In genomic region chr19:5718579-5719273, GRCh38 we compare ENCODE assay signal across 8 cellular contexts. TPM values are rescaled to one million over a fixed set of nuclear protein-coding genes. Genes with fewer than 3 reads are reported as not detected.
DNase-seq lines count a peak whose midpoint lies in the region; ATAC-seq, FAIRE-seq and TF ChIP-seq lines count a peak whose summit lies in the region.

No MANE protein-coding gene starts in this region.

- in situ Hi-C loops in GM13976 (cut with MboI; ENCODE audit: low sequenced_read_pairs, unreplicated experiment): no loop called here

- DNase-seq in A549 (ENCODE audit: low read depth in 1 of 2, low spot score in 1 of 2): peak in 1 of 2 experiments; percentile 46
- peak; percentile 74 for DNase-seq in GM13976 (ENCODE audit: low spot score)
- DNase-seq in RWPE2 (ENCODE audit: low spot score): no peak
- no peak for DNase-seq in breast epithelium (ENCODE audit: low spot score in 2 of 2)
- no peak for DNase-seq in tibial artery
- no peak for DNase-seq in COLO668 (lab: John Stamatoyannopoulos, UW; ENCODE audit: unreplicated experiment)

- peaks cover 11% of the 10 kb centered on the region; the same call in 2 of the 3 replicates for H3K4me1 ChIP-seq in A549
- H3K4me1 ChIP-seq in RWPE2 (ENCODE audit: insufficient read depth, poor library complexity, severe bottlenecking): peaks cover 2% of the 10 kb centered on the region
- H3K4me1 ChIP-seq in breast epithelium: peaks cover 0 to 14% of the 10 kb centered on the region in 2 donors
- peaks cover 29% of the 10 kb centered on the region for H3K4me1 ChIP-seq in mononuclear cell (ENCODE audit: insufficient read depth, low read length)
- H3K4me1 ChIP-seq in tibial artery: peaks cover 0 to 31% (median 21%) of the 10 kb centered on the region in 4 donors

- peak overlapping the region; percentile 97 to 100 for H3K27ac ChIP-seq in A549
- H3K27ac ChIP-seq in RWPE2 (ENCODE audit: poor library complexity, severe bottlenecking): peak overlapping the region; percentile 73
- peak overlapping the region; percentile 95 to 97 for H3K27ac ChIP-seq in breast epithelium
- H3K27ac ChIP-seq in tibial artery: peak overlapping the region; percentile 93 to 97

- TF ChIP-seq POLR2A in A549 (IDR thresholded peaks at IDR 0.05; ENCODE audit: low read length): no peak
- TF ChIP-seq POLR2A in breast epithelium (IDR thresholded peaks at IDR 0.05): no peak

- H3K27me3 ChIP-seq in RWPE2 (ENCODE audit: insufficient read depth, poor library complexity, severe bottlenecking): no peaks in the 10 kb centered on the region
- H3K27me3 ChIP-seq in breast epithelium: no peaks in the 10 kb centered on the region
- no peaks in the 10 kb centered on the region for H3K27me3 ChIP-seq in mononuclear cell (ENCODE audit: insufficient read depth, low read length)
- no peaks in the 10 kb centered on the region for H3K27me3 ChIP-seq in tibial artery

- intact Hi-C loops in breast epithelium (cut with DNase I; ENCODE audit: low total_unique reads) (no loop called here), tibial artery (cut with DNase I; ENCODE audit: low total_unique reads) (no loop called here)

- no peak for FAIRE-seq in A549 (lab: Jason Lieb, UNC)

- CTCF ChIA-PET in A549 (lab: Yijun Ruan, JAX): interaction anchor here (0.6 to 2.3 kb wide), 5 partner anchors 7 to 32 kb away, joined by 3 to 12 read pairs (median 4); no protein-coding TSS in a partner anchor

- H3K9me3 ChIP-seq in A549: no peaks in the 10 kb centered on the region
- H3K9me3 ChIP-seq in RWPE2 (ENCODE audit: severe bottlenecking): no peaks in the 10 kb centered on the region
- H3K9me3 ChIP-seq in breast epithelium: no peaks in the 10 kb centered on the region
- no peaks in the 10 kb centered on the region for H3K9me3 ChIP-seq in mononuclear cell (ENCODE audit: low read depth, low read length)
- H3K9me3 ChIP-seq in tibial artery: no peaks in the 10 kb centered on the region

- peaks cover 34% of the 10 kb centered on the region for H3K36me3 ChIP-seq in RWPE2 (ENCODE audit: low read depth)
- no peaks in the 10 kb centered on the region for H3K36me3 ChIP-seq in breast epithelium
- peaks cover 0 to 11% (median 3%) of the 10 kb centered on the region in 3 donors for H3K36me3 ChIP-seq in tibial artery

- 29% methylated on average over 11 of the region's 11 CpGs for WGBS in A549 (ENCODE audit: missing lambda C conversion rate)

- no peak for TF ChIP-seq RAD21 in A549 (conservative IDR thresholded peaks at IDR 0.05 in 1 of 2, IDR thresholded peaks at IDR 0.05 in 1 of 2)

- no peak for TF ChIP-seq CTCF in A549 (IDR thresholded peaks at IDR 0.05)
- TF ChIP-seq CTCF in GM13976 (IDR thresholded peaks at IDR 0.05; ENCODE audit: borderline replicate concordance, control extremely low read depth, extremely low read depth, insufficient read depth, missing control alignments): no peak
- no peak for TF ChIP-seq CTCF in RWPE2 (IDR thresholded peaks at IDR 0.05; ENCODE audit: poor library complexity, severe bottlenecking)
- no peak for TF ChIP-seq CTCF in breast epithelium (IDR thresholded peaks at IDR 0.05)
- TF ChIP-seq CTCF in tibial artery (IDR thresholded peaks at IDR 0.05): no peak

- no peak for TF ChIP-seq EP300 in A549 (IDR thresholded peaks at IDR 0.05)

- H3K4me2 ChIP-seq in A549: peak overlapping the region; percentile 92

- POLR2A ChIA-PET in A549 (lab: Yijun Ruan, JAX): interaction anchor here (0.6 to 3.7 kb wide), 5 partner anchors 14 to 83 kb away, joined by 3 to 45 read pairs (median 3); partner anchors contain the start of genes DUS3L and RPL36

- ATAC-seq in A549 (no peak), RWPE2 (ENCODE audit: low read depth) (peak; percentile 35; the same call in 1 of the 3 replicates), HG02623 (IDR thresholded peaks at IDR 0.05; ENCODE audit: unreplicated experiment) (no peak)

- peak overlapping the region; percentile 100 for H3K4me3 ChIP-seq in A549
- peak overlapping the region; percentile 83 for H3K4me3 ChIP-seq in RWPE2 (ENCODE audit: severe bottlenecking)
- H3K4me3 ChIP-seq in breast epithelium: peak overlapping the region; percentile 83 to 99 (median 98)
- H3K4me3 ChIP-seq in mononuclear cell (ENCODE audit: low read length): peak overlapping the region; percentile 87
- H3K4me3 ChIP-seq in tibial artery: peak overlapping the region; percentile 73 to 94

TF ChIP-seq in A549, 52 proteins besides CTCF, POLR2A, EP300 and RAD21:
- no peak for TF ChIP-seq ZC3H11A (IDR thresholded peaks at IDR 0.05)
- peak in 1 of 2 experiments; percentile 44; a peak in 2 of 5 replicates for TF ChIP-seq JUN (IDR thresholded peaks at IDR 0.05)
- TF ChIP-seq CEBPB (IDR thresholded peaks at IDR 0.05): peak in 1 of 2 experiments; percentile 12; a peak in 1 of 4 replicates

RNA-seq across cellular contexts. Expression of gene LONP1, which starts 1.2 kb away (rescaled TPM):
- polyA plus RNA-seq in A549 (2011; rRNA removed): 41.2 and 42.7 TPM in 2 replicates
- 114 and 121 TPM in 2 replicates for polyA plus RNA-seq in A549 (2012; cell fraction: cytosol; rRNA removed)
- 211 and 254 TPM in 2 replicates for polyA plus RNA-seq in A549 (2012; cell fraction: nucleus; rRNA removed)
- polyA plus RNA-seq in A549 (2017; fragmentation: RNase III; extraction: RNeasy Plus Mini Kit Qiagen cat#74134 plus additional on column Dnase treatment): 65.2 to 68.9 TPM (median 66.4 TPM) in 3 replicates
- polyA minus RNA-seq in A549 (2011; rRNA and poly(A)+ RNA removed): 46.2 and 54.9 TPM in 2 replicates
- total RNA-seq in breast epithelium: 10 to 100 TPM; 48.1 to 66.2 (median 60.6) TPM
- total RNA-seq in mononuclear cell: 46.4 TPM

RNA-seq across cellular contexts. Expression of gene CATSPERD, which starts 1.7 kb away (rescaled TPM):
- 0.03 TPM in 1 of 2 replicates, not detected in the other for polyA plus RNA-seq in A549 (2011; rRNA removed)
- not detected in 2 replicates for polyA plus RNA-seq in A549 (2012; cell fraction: cytosol; rRNA removed)
- not detected in 2 replicates for polyA plus RNA-seq in A549 (2012; cell fraction: nucleus; rRNA removed)
- 0.17 TPM in 1 of 3 replicates, not detected in the others for polyA plus RNA-seq in A549 (2017; fragmentation: RNase III; extraction: RNeasy Plus Mini Kit Qiagen cat#74134 plus additional on column Dnase treatment)
- polyA minus RNA-seq in A549 (2011; rRNA and poly(A)+ RNA removed): 0.08 TPM in 1 of 2 replicates, not detected in the other
- total RNA-seq in breast epithelium: not detected
- not detected for total RNA-seq in mononuclear cell

RNA-seq across cellular contexts. Expression of gene RPL36, which starts 28.6 kb away (rescaled TPM):
- polyA plus RNA-seq in A549 (2011; rRNA removed) (329 and 368 TPM in 2 replicates), A549 (2017; fragmentation: RNase III; extraction: RNeasy Plus Mini Kit Qiagen cat#74134 plus additional on column Dnase treatment) (1,385 to 1,590 TPM (median 1,396 TPM) in 3 replicates)
- polyA plus RNA-seq in A549 (2012; cell fraction: cytosol; rRNA removed): 807 and 852 TPM in 2 replicates
- polyA plus RNA-seq in A549 (2012; cell fraction: nucleus; rRNA removed): 274 and 372 TPM in 2 replicates
- 160 and 210 TPM in 2 replicates for polyA minus RNA-seq in A549 (2011; rRNA and poly(A)+ RNA removed)
- total RNA-seq in breast epithelium (1,000 to 10,000 TPM in 1 of 3 donors, 100 to 1,000 TPM in 2; 687 to 1,274 (median 863) TPM), mononuclear cell (378 TPM)

RNA-seq across cellular contexts. Expression of gene HSD11B1L, which starts 37.9 kb away (rescaled TPM):
- polyA plus RNA-seq in A549 (2011; rRNA removed) (2.5 and 2.8 TPM in 2 replicates), A549 (2017; fragmentation: RNase III; extraction: RNeasy Plus Mini Kit Qiagen cat#74134 plus additional on column Dnase treatment) (2.7 to 4.8 TPM (median 4.8 TPM) in 3 replicates)
- polyA plus RNA-seq in A549 (2012; cell fraction: cytosol; rRNA removed): 3.9 and 5.9 TPM in 2 replicates
- polyA plus RNA-seq in A549 (2012; cell fraction: nucleus; rRNA removed): 6.4 and 7.5 TPM in 2 replicates
- 0.87 and 1.2 TPM in 2 replicates for polyA minus RNA-seq in A549 (2011; rRNA and poly(A)+ RNA removed)
- total RNA-seq in breast epithelium (10 to 100 TPM; 10.4 to 13.1 (median 11.1) TPM), mononuclear cell (3.5 TPM)

RNA-seq across cellular contexts. Expression of gene MICOS13, which starts 38.4 kb away (rescaled TPM):
- polyA plus RNA-seq in A549 (2011; rRNA removed) (19.1 and 20.5 TPM in 2 replicates), A549 (2017; fragmentation: RNase III; extraction: RNeasy Plus Mini Kit Qiagen cat#74134 plus additional on column Dnase treatment) (43.1 to 48.8 TPM (median 48.6 TPM) in 3 replicates)
- polyA plus RNA-seq in A549 (2012; cell fraction: cytosol; rRNA removed): 60.3 and 75.4 TPM in 2 replicates
- 50.4 and 61.7 TPM in 2 replicates for polyA plus RNA-seq in A549 (2012; cell fraction: nucleus; rRNA removed)
- polyA minus RNA-seq in A549 (2011; rRNA and poly(A)+ RNA removed): 9.2 and 11.4 TPM in 2 replicates
- total RNA-seq in breast epithelium (10 to 100 TPM; 29.4 to 49.5 (median 44.3) TPM), mononuclear cell (8.5 TPM)
